Comparison of ENCODE assay signal across 19 cellular contexts in the genomic region with DNA sequence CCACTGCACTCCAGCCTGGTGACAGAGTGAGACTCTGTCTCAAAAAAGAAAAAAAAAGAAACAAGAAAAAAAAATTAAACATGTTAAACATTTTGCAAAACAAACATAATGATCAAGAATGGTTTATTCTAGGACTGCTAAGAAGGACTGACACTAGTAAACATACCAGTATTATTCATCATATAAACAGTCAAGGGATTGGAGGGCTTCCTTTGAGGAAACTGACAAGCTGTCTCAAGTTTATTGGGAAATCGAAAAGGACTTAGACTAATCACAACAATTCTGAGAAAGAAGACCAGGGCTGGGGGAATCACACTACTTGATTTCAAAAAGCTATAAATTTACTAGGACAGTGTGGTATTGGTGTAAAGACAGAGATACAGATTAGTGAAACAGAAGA.
DNase-seq lines count a peak whose midpoint lies in the region; ATAC-seq, FAIRE-seq and TF ChIP-seq lines count a peak whose summit lies in the region.
"Had no signal": no experiment of that assay in that cellular context is flagged by ENCODE, and none has a peak within 500 bp of the region (broad histone marks: within the 10 kb centered on the region; RNA-seq: fewer than 3 reads in every experiment).

No MANE protein-coding gene starts in this region.

- H3K79me2 ChIP-seq in PC-3 (ENCODE audit: low read length): no peaks in the 10 kb centered on the region

- TF ChIP-seq EP300 in A549 (IDR thresholded peaks at IDR 0.05): no peak

- TF ChIP-seq CTCF in A549 (IDR thresholded peaks at IDR 0.05): no peak
- no peak for TF ChIP-seq CTCF in PC-3 (conservative IDR thresholded peaks at IDR 0.05; ENCODE audit: low read depth, low read length)
- TF ChIP-seq CTCF in bronchial epithelial cell (IDR thresholded peaks at IDR 0.05; ENCODE audit: insufficient read depth, low read length, severe bottlenecking): no peak

- TF ChIP-seq POLR2A in A549 (IDR thresholded peaks at IDR 0.05; ENCODE audit: low read length): no peak

- H3K36me3 ChIP-seq in PC-3 (ENCODE audit: low read depth, low read length) (no peaks in the 10 kb centered on the region), bronchial epithelial cell (ENCODE audit: control insufficient read depth, insufficient read depth, low read length) (peaks cover 1% of the 10 kb centered on the region)

- no peaks in the 10 kb centered on the region for H3K9me2 ChIP-seq in PC-3 (replicated peaks; ENCODE audit: low read length)

- TF ChIP-seq RAD21 in A549 (conservative IDR thresholded peaks at IDR 0.05 in 1 of 2, IDR thresholded peaks at IDR 0.05 in 1 of 2): no peak

- FAIRE-seq in A549 (lab: Jason Lieb, UNC) (peak; percentile 36), bronchial epithelial cell (lab: Jason Lieb, UNC) (no peak)
- FAIRE-seq: GM12891, RCC 7860 had no signal

- H3K27ac ChIP-seq in A549: no peak overlapping the region
- peak overlapping the region; percentile 36 for H3K27ac ChIP-seq in PC-3 (ENCODE audit: low read length)
- H3K27ac ChIP-seq: BLaER1 treated with 17β-estradiol and CSF1 and Interleukin-3, amounts not matched to agents 10 nM and 100 nM; SJCRH30 had no signal

- DNase-seq in A549 (ENCODE audit: low read depth in 1 of 2, low spot score in 1 of 2): no peak
- peak; percentile 51 for DNase-seq in PC-3
- peak; percentile 86 for DNase-seq in bronchial epithelial cell (ENCODE audit: low read depth)
- peak; percentile 88 for DNase-seq in iris pigment epithelial cell (ENCODE audit: low read depth)
- no peak for DNase-seq in activated T-cell treated with anti-CD3 and anti-CD28 coated beads, Interleukin-2, amount 50 U/mL, for 48 hours
- DNase-seq in posterior cingulate gyrus: no peak
- DNase-seq in NCI-H748 treated with DMSO at 0.1 percent for 48 hours (lab: John Stamatoyannopoulos, UW): no peak
- DNase-seq: 8988T, DMS153, KBM-7, NCI-H1092 treated with DMSO at 0.1 percent for 48 hours, NCI-H1694 treated with DMSO at 0.1 percent for 48 hours, NCI-H446, SJCRH30 had no signal

- no TSS peak for BruUV-seq in PC-3 (replicated peaks; lab: Mats Ljungman, UMichigan)

- 67% methylated on average over 1 of the region's 1 CpG for WGBS in A549 (ENCODE audit: missing lambda C conversion rate)

- H3K4me2 ChIP-seq in A549 (no peak overlapping the region), PC-3 (ENCODE audit: low read length) (peak overlapping the region; percentile 14; the same call in 1 of the 2 replicates)
- H3K4me2 ChIP-seq: BLaER1 treated with 17β-estradiol and CSF1 and Interleukin-3, amounts not matched to agents 10 nM and 100 nM had no signal

- H4K20me1 ChIP-seq in PC-3 (ENCODE audit: low read length): no peaks in the 10 kb centered on the region
- H4K20me1 ChIP-seq: BLaER1 treated with 17β-estradiol and CSF1 and Interleukin-3, amounts not matched to agents 10 nM and 100 nM had no signal

- CTCF ChIA-PET in A549 (lab: Yijun Ruan, JAX) (interaction anchor here (0.9 to 1.3 kb wide), 2 partner anchors 9 to 13 kb away, joined by 3 read pairs; no protein-coding TSS in a partner anchor), PC-3 (lab: Charles Lee) (no interaction called here)

- ATAC-seq in A549: no peak
- no peak for ATAC-seq in PC-3
- ATAC-seq in HG03159 (IDR thresholded peaks at IDR 0.05; ENCODE audit: unreplicated experiment): no peak
- ATAC-seq: HCT116 had no signal

- POLR2A ChIA-PET in A549 (lab: Yijun Ruan, JAX) (no interaction called here), PC-3 (lab: Charles Lee; ENCODE audit: unreplicated experiment) (no interaction called here)

- no peak overlapping the region for H2AFZ ChIP-seq in PC-3 (ENCODE audit: low read length)

- H3K27me3 ChIP-seq in PC-3 (ENCODE audit: low read length): no peaks in the 10 kb centered on the region
- H3K27me3 ChIP-seq in bronchial epithelial cell (ENCODE audit: control insufficient read depth, insufficient read depth, low read length): no peaks in the 10 kb centered on the region
- H3K27me3 ChIP-seq: BLaER1 treated with 17β-estradiol and CSF1 and Interleukin-3, amounts not matched to agents 10 nM and 100 nM; SJCRH30 had no signal

- H3K9ac ChIP-seq in PC-3 (ENCODE audit: low read length): 0 out of 2 replicates have a peak overlapping the region, but pooled peaks have one; percentile 6
- H3K9ac ChIP-seq: BLaER1 treated with 17β-estradiol and CSF1 and Interleukin-3, amounts not matched to agents 10 nM and 100 nM had no signal

- intact Hi-C loops in PC-3 (cut with micrococcal nuclease) (no loop called here), posterior cingulate gyrus (cut with DNase I) (no loop called here)

- no peaks in the 10 kb centered on the region for H3F3A ChIP-seq in PC-3 (ENCODE audit: low read length, unreplicated experiment)

- H3K4me3 ChIP-seq in A549: no peak overlapping the region
- H3K4me3 ChIP-seq in PC-3 (ENCODE audit: low read length): no peak overlapping the region
- no peak overlapping the region for H3K4me3 ChIP-seq in bronchial epithelial cell (ENCODE audit: low read depth, low read length)
- H3K4me3 ChIP-seq: BLaER1 treated with 17β-estradiol and CSF1 and Interleukin-3, amounts not matched to agents 10 nM and 100 nM; SJCRH30 had no signal

- no peaks in the 10 kb centered on the region for H3K9me3 ChIP-seq in A549
- no peaks in the 10 kb centered on the region for H3K9me3 ChIP-seq in PC-3 (ENCODE audit: low read length)
- H3K9me3 ChIP-seq: BLaER1 treated with 17β-estradiol and CSF1 and Interleukin-3, amounts not matched to agents 10 nM and 100 nM; SJCRH30 had no signal

- H3K4me1 ChIP-seq in A549 (peaks cover 19% of the 10 kb centered on the region; the same call in 2 of the 3 replicates), PC-3 (ENCODE audit: insufficient read depth, low read length) (peaks cover 47% of the 10 kb centered on the region)
- H3K4me1 ChIP-seq: BLaER1 treated with 17β-estradiol and CSF1 and Interleukin-3, amounts not matched to agents 10 nM and 100 nM; SJCRH30 had no signal

TF ChIP-seq in A549, 52 proteins besides CTCF, POLR2A, EP300 and RAD21:
- TF ChIP-seq JUNB (IDR thresholded peaks at IDR 0.05) (no peak), ELK1 (IDR thresholded peaks at IDR 0.05; ENCODE audit: low read depth, low read length) (no peak), PHF8 (IDR thresholded peaks at IDR 0.05; ENCODE audit: borderline replicate concordance, low read depth) (no peak), RARB (CRISPR knock-in tag; IDR thresholded peaks at IDR 0.05) (no peak), MAFK (IDR thresholded peaks at IDR 0.05; ENCODE audit: partially characterized antibody) (no peak), ZNF302 (CRISPR knock-in tag; IDR thresholded peaks at IDR 0.05) (no peak), MAX (IDR thresholded peaks at IDR 0.05) (no peak), FOSB (CRISPR knock-in tag; IDR thresholded peaks at IDR 0.05) (no peak), GATA3 (IDR thresholded peaks at IDR 0.05; ENCODE audit: borderline replicate concordance) (no peak), USF2 (IDR thresholded peaks at IDR 0.05) (no peak)

Comparison
In these comparisons a context has a peak if more than half of its experiments do, and no peak if none do; other contexts are left out.
1. DNase-seq: peak in PC-3 (single experiment), bronchial epithelial cell (single experiment) and iris pigment epithelial cell (single experiment); none in A549 (0 of 2), activated T-cell treated with anti-CD3 and anti-CD28 coated beads, Interleukin-2, amount 50 U/mL, for 48 hours (0 of 2), posterior cingulate gyrus (0 of 10) and NCI-H748 treated with DMSO at 0.1 percent for 48 hours (single experiment).